ENCODE assay signal across 6 cellular contexts in genomic region chr20:57157787-57158186, GRCh38.
A peak's percentile ranks its signal among the peaks of the same experiment; 100 is the strongest.
DNase-seq lines count a peak whose midpoint lies in the region; ATAC-seq and TF ChIP-seq lines count a peak whose summit lies in the region.
"Not testable (repeated sequence)": the region's sequence is repeated elsewhere in the genome, so short reads cannot be mapped to it uniquely, and the experiment has no call there.

No MANE protein-coding gene starts in this region.

- not testable (repeated sequence) for H3K27me3 ChIP-seq in MM.1S (replicated peaks; ENCODE audit: insufficient read depth, low read length); cardiac muscle cell; heart right ventricle; right atrium auricular region; spleen (replicated peaks in 1 of 7)

- H3K4me3 ChIP-seq in MM.1S (ENCODE audit: low read length); cardiac muscle cell; heart right ventricle; right atrium auricular region; spleen: not testable (repeated sequence)

- not testable (repeated sequence) for H3K36me3 ChIP-seq in MM.1S (replicated peaks; ENCODE audit: insufficient read depth, low read length); cardiac muscle cell; heart right ventricle; right atrium auricular region; spleen

- peak overlapping the region; percentile 86 for H3K27ac ChIP-seq in MM.1S (ENCODE audit: low read length)
- peak overlapping the region; percentile 98 for H3K27ac ChIP-seq in cardiac muscle cell
- H3K27ac ChIP-seq in heart right ventricle = peak overlapping the region; percentile 22 to 91 (median 74)
- H3K27ac ChIP-seq in right atrium auricular region = peak overlapping the region; percentile 70 to 86
- not testable (repeated sequence) for H3K27ac ChIP-seq in spleen

- WGBS in heart right ventricle, 2 donors = 48 to 66% methylated on average over 9 of the region's 9 CpGs
- WGBS in spleen, 5 donors = 69 to 84% (median 81%) methylated on average over 9 of the region's 9 CpGs

- intact Hi-C loops in heart right ventricle (cut with DNase I); spleen (cut with DNase I; ENCODE audit: low total_unique reads): not testable (repeated sequence)

- H3K9me2 ChIP-seq in MM.1S (replicated peaks; ENCODE audit: insufficient read depth, low read length) = not testable (repeated sequence)

- not testable (repeated sequence) for H3K9me3 ChIP-seq in MM.1S (replicated peaks; ENCODE audit: insufficient read depth, low read length); cardiac muscle cell (ENCODE audit: low read depth); heart right ventricle; right atrium auricular region; spleen

- H3K79me2 ChIP-seq in MM.1S (ENCODE audit: low read length) = not testable (repeated sequence)

- TF ChIP-seq POLR2A in spleen (IDR thresholded peaks at IDR 0.05) = not testable (repeated sequence)

- H2AFZ ChIP-seq in MM.1S (ENCODE audit: low read length) = not testable (repeated sequence)

- H3K9ac ChIP-seq in MM.1S (ENCODE audit: low read length) = not testable (repeated sequence)

- DNase-seq in MM.1S = peak; percentile 81
- peak; percentile 9 for DNase-seq in RPMI8226
- DNase-seq in cardiac muscle cell (ENCODE audit: low read depth in 1 of 2, low spot score in 1 of 2); heart right ventricle; right atrium auricular region (ENCODE audit: low spot score): not testable (repeated sequence)
- DNase-seq in spleen = peak; percentile 40

- H3F3A ChIP-seq in MM.1S (ENCODE audit: insufficient read depth, low read length) = peaks cover 17% of the 10 kb centered on the region

- H3K4me2 ChIP-seq in MM.1S (ENCODE audit: low read depth, low read length) = peak overlapping the region; percentile 32; the same call in 1 of the 2 replicates

- not testable (repeated sequence) for H4K20me1 ChIP-seq in MM.1S (ENCODE audit: insufficient read depth, low read length)

- TF ChIP-seq CTCF in MM.1S (IDR thresholded peaks at IDR 0.05; ENCODE audit: low read length); cardiac muscle cell (IDR thresholded peaks at IDR 0.05; ENCODE audit: low read depth, low read length); heart right ventricle (IDR thresholded peaks at IDR 0.05); right atrium auricular region (IDR thresholded peaks at IDR 0.05); spleen (IDR thresholded peaks at IDR 0.05 in 8 of 11, conservative IDR thresholded peaks at IDR 0.05 in 3 of 11): not testable (repeated sequence)

- peaks cover 30% of the 10 kb centered on the region for H3K4me1 ChIP-seq in MM.1S (ENCODE audit: low read length)
- H3K4me1 ChIP-seq in cardiac muscle cell (ENCODE audit: low read depth) = peaks cover 70% of the 10 kb centered on the region
- H3K4me1 ChIP-seq in heart right ventricle = peaks cover 0 to 11% (median 0%) of the 10 kb centered on the region in 9 donors
- peaks cover 0 to 15% of the 10 kb centered on the region in 2 donors for H3K4me1 ChIP-seq in right atrium auricular region
- H3K4me1 ChIP-seq in spleen = peaks cover 0 to 13% (median 2%) of the 10 kb centered on the region in 6 donors

- not testable (repeated sequence) for ATAC-seq in heart right ventricle
